Comparison of ENCODE assay signal across 11 cellular contexts in the genomic region with DNA sequence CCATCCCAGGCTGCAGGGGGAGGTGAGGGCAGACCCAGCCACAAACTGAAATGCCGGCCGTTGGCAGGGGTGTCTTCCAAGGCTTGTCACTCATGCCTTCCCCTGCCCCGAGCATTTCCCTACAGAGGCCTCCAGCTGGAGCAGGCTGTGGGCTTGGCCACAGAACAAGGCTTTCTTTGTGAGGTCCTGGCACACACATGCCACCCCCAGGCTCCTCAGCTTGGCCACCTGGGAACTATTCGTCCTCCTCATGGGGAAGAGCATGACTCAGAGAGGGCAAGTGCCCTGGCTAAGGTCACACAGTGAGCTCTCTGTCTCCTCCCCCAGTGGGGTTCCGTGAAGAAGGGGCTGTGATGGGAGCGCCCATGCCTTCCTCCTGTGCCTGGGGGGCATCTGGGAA. TPM values are rescaled to one million over a fixed set of nuclear protein-coding genes. Genes with fewer than 3 reads are reported as not detected.
DNase-seq lines count a peak whose midpoint lies in the region; ATAC-seq and TF ChIP-seq lines count a peak whose summit lies in the region.
"Had no signal": no experiment of that assay in that cellular context is flagged by ENCODE, and none has a peak within 500 bp of the region (broad histone marks: within the 10 kb centered on the region; RNA-seq: fewer than 3 reads in every experiment).

No MANE protein-coding gene starts in this region.

- no peaks in the 10 kb centered on the region for H3K9me3 ChIP-seq in breast epithelium
- H3K9me3 ChIP-seq in suprapubic skin: no peaks in the 10 kb centered on the region

- TF ChIP-seq POLR2A in breast epithelium (IDR thresholded peaks at IDR 0.05) (no peak), suprapubic skin (IDR thresholded peaks at IDR 0.05) (no peak)

- H3K36me3 ChIP-seq in breast epithelium (no peaks in the 10 kb centered on the region), kidney epithelial cell (ENCODE audit: control insufficient read depth, insufficient read depth, low read length) (no peaks in the 10 kb centered on the region), suprapubic skin (no peaks in the 10 kb centered on the region)

- no peak for TF ChIP-seq CTCF in breast epithelium (IDR thresholded peaks at IDR 0.05)
- TF ChIP-seq CTCF in kidney epithelial cell (IDR thresholded peaks at IDR 0.05; ENCODE audit: insufficient read depth, low read length, poor library complexity, severe bottlenecking): no peak
- no peak for TF ChIP-seq CTCF in suprapubic skin (IDR thresholded peaks at IDR 0.05)

- peaks cover 20 to 23% of the 10 kb centered on the region in 2 donors for H3K4me1 ChIP-seq in breast epithelium
- H3K4me1 ChIP-seq in suprapubic skin: peaks cover 47% of the 10 kb centered on the region

- H3K27me3 ChIP-seq in breast epithelium (no peaks in the 10 kb centered on the region), kidney epithelial cell (ENCODE audit: control insufficient read depth, insufficient read depth, low read length) (no peaks in the 10 kb centered on the region), suprapubic skin (no peaks in the 10 kb centered on the region)

- peak overlapping the region; percentile 78 to 96 for H3K27ac ChIP-seq in breast epithelium
- H3K27ac ChIP-seq in suprapubic skin: peak overlapping the region; percentile 63
- H3K27ac ChIP-seq: 22Rv1 had no signal

- DNase-seq in DMS 273 (lab: John Stamatoyannopoulos, UW; ENCODE audit: unreplicated experiment) (peak; percentile 45), DMS 273 treated with DMSO at 0.1 percent for 48 hours (lab: John Stamatoyannopoulos, UW) (no peak), breast epithelium (ENCODE audit: low spot score in 2 of 2) (peak; percentile 68 to 83), kidney epithelial cell (ENCODE audit: low read depth) (peak; percentile 53), suprapubic skin (ENCODE audit: low spot score in 2 of 2) (peak in 1 of 2 donors; percentile 88), HuH-7.5 (ENCODE audit: low spot score) (no peak), cortex of kidney (lab: John Stamatoyannopoulos, UW) (no peak)
- DNase-seq: NCI-H226, right cardiac atrium had no signal

- ATAC-seq in HG03565 (IDR thresholded peaks at IDR 0.05; ENCODE audit: unreplicated experiment): no peak

- no CpG with 5 or more reads among the region's 6 CpGs for WGBS in suprapubic skin

- H3K4me3 ChIP-seq in breast epithelium: no peak overlapping the region
- H3K4me3 ChIP-seq in kidney epithelial cell (ENCODE audit: low read depth, low read length): no peak overlapping the region
- H3K4me3 ChIP-seq in suprapubic skin: no peak overlapping the region

- intact Hi-C loops in breast epithelium (cut with DNase I; ENCODE audit: low total_unique reads): no loop called here

- TF ChIP-seq EP300 in suprapubic skin (IDR thresholded peaks at IDR 0.05): no peak

RNA-seq across cellular contexts. Expression of a gene that starts 21.7 kb away (rescaled TPM):
- total RNA-seq in breast epithelium (1 to 10 TPM in 2 of 3 donors, under 1 TPM in 1; 0.96 to 8.6 (median 6.2) TPM), kidney epithelial cell (10.6 and 12.3 TPM in 2 replicates), suprapubic skin (1 to 10 TPM; 2.7 to 9.5 (median 7.4) TPM)

RNA-seq across cellular contexts. Expression of a gene that starts 30.5 kb away (rescaled TPM):
- total RNA-seq in breast epithelium (10 to 100 TPM in 2 of 3 donors, 1 to 10 TPM in 1; 9.0 to 16.5 (median 12.1) TPM), kidney epithelial cell (13.0 and 14.9 TPM in 2 replicates), suprapubic skin (10 to 100 TPM in 3 of 4 donors, 1 to 10 TPM in 1; 9.9 to 27.0 (median 13.5) TPM)

RNA-seq across cellular contexts. Expression of a gene that starts 35.9 kb away (rescaled TPM):
- total RNA-seq in breast epithelium: 100 to 1,000 TPM; 196 to 279 (median 234) TPM
- total RNA-seq in kidney epithelial cell: 250 and 289 TPM in 2 replicates
- total RNA-seq in suprapubic skin: 100 to 1,000 TPM in 3 of 4 donors, 10 to 100 TPM in 1; 87.5 to 149 (median 114) TPM

RNA-seq across cellular contexts. Expression of a gene that starts 48.7 kb away (rescaled TPM):
- total RNA-seq in breast epithelium: 10 to 100 TPM; 15.4 to 37.8 (median 34.4) TPM
- total RNA-seq in kidney epithelial cell: 81.5 and 83.9 TPM in 2 replicates
- 10 to 100 TPM; 42.0 to 67.1 (median 63.0) TPM for total RNA-seq in suprapubic skin

Comparison
In these comparisons a context has a peak if more than half of its experiments do, and no peak if none do; other contexts are left out.
1. DNase-seq: peak in DMS 273 (single experiment), breast epithelium (2 of 2) and kidney epithelial cell (single experiment); none in DMS 273 treated with DMSO at 0.1 percent for 48 hours (single experiment), HuH-7.5 (single experiment) and cortex of kidney (single experiment).